11 cellular contexts compared by ENCODE assay signal in genomic region chr4:4507923-4508322, GRCh38. TPM values are rescaled to one million over a fixed set of nuclear protein-coding genes. Genes with fewer than 3 reads are reported as not detected.
DNase-seq lines count a peak whose midpoint lies in the region; ATAC-seq and TF ChIP-seq lines count a peak whose summit lies in the region.
"Had no signal": no experiment of that assay in that cellular context is flagged by ENCODE, and none has a peak within 500 bp of the region (broad histone marks: within the 10 kb centered on the region; RNA-seq: fewer than 3 reads in every experiment).

No MANE protein-coding gene starts in this region.

- H3K4ac ChIP-seq in IMR-90 (ENCODE audit: low read depth, low read length) = no peak overlapping the region

- H3K23ac ChIP-seq in IMR-90 (ENCODE audit: low read depth, low read length) = no peak overlapping the region

- no peaks in the 10 kb centered on the region for H3K36me3 ChIP-seq in IMR-90 (ENCODE audit: control insufficient read depth, insufficient read depth, low read length)
- H3K36me3 ChIP-seq in psoas muscle (ENCODE audit: insufficient read depth in 1 of 2, low read depth in 1 of 2) = no peaks in the 10 kb centered on the region

- dilution Hi-C loops in IMR-90 (cut with HindIII; ENCODE audit: low sequenced_read_pairs, unreplicated experiment) = no loop called here

- no peak for TF ChIP-seq RAD21 in IMR-90 (IDR thresholded peaks at IDR 0.05; ENCODE audit: low read length)

- no peak overlapping the region for H3K9ac ChIP-seq in IMR-90 (ENCODE audit: low read depth, low read length)

- WGBS in IMR-90 (ENCODE audit: extremely low coverage in 2 of 2, insufficient read length in 1 of 2), 2 experiments = 100% methylated on average over 1 of the region's 4 CpGs; no CpG with 5 or more reads in 1 of the 2 experiments
- 74 to 79% (median 74%) methylated on average over 4 of the region's 4 CpGs for WGBS in psoas muscle, 3 donors

- DNase-seq in IMR-90 (no peak), choroid plexus epithelial cell (ENCODE audit: low read depth) (peak; percentile 61), psoas muscle (no peak), ureter (ENCODE audit: low spot score) (no peak)
- DNase-seq in activated naive CD4-positive, alpha-beta T cell (lab: John Stamatoyannopoulos, UW) = no peak
- DNase-seq: activated effector memory CD4-positive, alpha-beta T cell treated with anti-CD3 and anti-CD28 coated beads, Interleukin-2, amount 50 U/mL, for 16 hours; head of caudate nucleus had no signal

- H3K4me3 ChIP-seq in IMR-90 (ENCODE audit: insufficient read depth, low read depth, low read length) = no peak overlapping the region
- H3K4me3 ChIP-seq in choroid plexus epithelial cell (ENCODE audit: low read depth, low read length) = peak overlapping the region; percentile 50
- H3K4me3 ChIP-seq in psoas muscle = no peak overlapping the region

- no peak overlapping the region for H3K56ac ChIP-seq in IMR-90 (ENCODE audit: extremely low read depth, insufficient read depth, low read length)

- peaks cover 3% of the 10 kb centered on the region; the same call in 1 of the 2 replicates for H3K9me1 ChIP-seq in IMR-90 (ENCODE audit: insufficient read depth, low read length)

- H3K14ac ChIP-seq in IMR-90 (replicated peaks; ENCODE audit: low read depth, low read length) = no peak overlapping the region

- no TSS peak for BruUV-seq in IMR-90 (replicated peaks; lab: Mats Ljungman, UMichigan)

- H2BK20ac ChIP-seq in IMR-90 (ENCODE audit: low read depth, low read length) = no peak overlapping the region

- H3K27ac ChIP-seq in IMR-90 (ENCODE audit: insufficient read depth, low read length) (no peak overlapping the region), psoas muscle (no peak overlapping the region)

- in situ Hi-C loops in IMR-90 (cut with MboI; ENCODE audit: low sequenced_read_pairs) = no loop called here

- CTCF ChIA-PET in IMR-90 (lab: Yijun Ruan, JAX) = interaction anchor here (0.6 to 1.5 kb wide), 3 partner anchors 12 to 927 kb away, joined by 3 to 7 read pairs (median 3); no protein-coding TSS in a partner anchor

- H2AK9ac ChIP-seq in IMR-90 (replicated peaks; ENCODE audit: low read depth, low read length, poor library complexity) = no peak overlapping the region

- peaks cover 13% of the 10 kb centered on the region; the same call in 1 of the 2 replicates for H4K20me1 ChIP-seq in IMR-90 (ENCODE audit: insufficient read depth, low read length)

- H3K4me1 ChIP-seq in IMR-90 (ENCODE audit: control insufficient read depth, insufficient read depth, low read length) (no peaks in the 10 kb centered on the region; the same call in 1 of the 2 replicates), psoas muscle (no peaks in the 10 kb centered on the region)

- TF ChIP-seq POLR2A in IMR-90 (IDR thresholded peaks at IDR 0.05; ENCODE audit: low read depth, low read length) = no peak

- no peak overlapping the region for H2BK120ac ChIP-seq in IMR-90 (ENCODE audit: low read depth, low read length)

- H2BK5ac ChIP-seq in IMR-90 (ENCODE audit: low read depth, low read length, poor library complexity, severe bottlenecking) = no peak overlapping the region

- no peak overlapping the region for H3K4me2 ChIP-seq in IMR-90 (ENCODE audit: low read depth, low read length)

- no peak overlapping the region for H4K8ac ChIP-seq in IMR-90 (ENCODE audit: low read depth in 2 of 2, low read length in 2 of 2)

- no peak overlapping the region for H4K5ac ChIP-seq in IMR-90 (ENCODE audit: low read depth, low read length)

- ATAC-seq in IMR-90 (ENCODE audit: low read depth) (no peak), psoas muscle (no peak), GM21529 (IDR thresholded peaks at IDR 0.05; ENCODE audit: unreplicated experiment) (no peak), GM21619 (IDR thresholded peaks at IDR 0.05; ENCODE audit: unreplicated experiment) (no peak)
- ATAC-seq: sciatic nerve had no signal

- TF ChIP-seq CTCF in GM12873 (IDR thresholded peaks at IDR 0.05; ENCODE audit: insufficient read depth, low read depth, low read length, missing control alignments) (peak; percentile 56), IMR-90 (conservative IDR thresholded peaks at IDR 0.05; ENCODE audit: low read depth, low read length) (peak; percentile 36; the same call in 1 of the 2 replicates), choroid plexus epithelial cell (conservative IDR thresholded peaks at IDR 0.05; ENCODE audit: low read depth, low read length) (peak; percentile 84), psoas muscle (IDR thresholded peaks at IDR 0.05) (peak; percentile 7)

- intact Hi-C loops in IMR-90 (cut with micrococcal nuclease) (no loop called here), psoas muscle (cut with DNase I) (no loop called here)

- POLR2A ChIA-PET in IMR-90 (lab: Charles Lee; ENCODE audit: unreplicated experiment) = no interaction called here

- H3K79me1 ChIP-seq in IMR-90 (ENCODE audit: low read depth in 1 of 2, low read length in 2 of 2) = peaks cover 18 to 43% of the 10 kb centered on the region in 2 experiments

- H2AK5ac ChIP-seq in IMR-90 (ENCODE audit: low read depth, low read length) = no peak overlapping the region

- H3K9me3 ChIP-seq in IMR-90 (ENCODE audit: control insufficient read depth, insufficient read depth, low read length) (no peaks in the 10 kb centered on the region), psoas muscle (no peaks in the 10 kb centered on the region)

- H3K27me3 ChIP-seq in IMR-90 (ENCODE audit: control insufficient read depth, insufficient read depth, low read length) (no peaks in the 10 kb centered on the region), psoas muscle (ENCODE audit: insufficient read depth in 3 of 3, low read length in 2 of 3) (no peaks in the 10 kb centered on the region)

- H4K91ac ChIP-seq in IMR-90 (ENCODE audit: insufficient read depth, low read depth, low read length) = no peak overlapping the region

- H2BK15ac ChIP-seq in IMR-90 (ENCODE audit: low read depth, low read length) = no peak overlapping the region

- no peak overlapping the region for H3K18ac ChIP-seq in IMR-90 (ENCODE audit: low read depth, low read length)

- no peak overlapping the region for H2AFZ ChIP-seq in IMR-90 (replicated peaks; ENCODE audit: low read length, poor library complexity)

TF ChIP-seq in IMR-90, 13 proteins besides CTCF, POLR2A, EP300 and RAD21:
- TF ChIP-seq SMC3 (IDR thresholded peaks at IDR 0.05; ENCODE audit: low read depth, low read length) = 0 out of 2 replicates have a peak, but pooled peaks have one; percentile 12
- no peak for TF ChIP-seq MAZ (IDR thresholded peaks at IDR 0.05; ENCODE audit: borderline replicate concordance, low read depth, low read length)

RNA-seq across cellular contexts. Expression of gene STX18, which starts 33.9 kb away (rescaled TPM):
- total RNA-seq in IMR-90 (2012; rRNA removed) = 20.1 and 26.9 TPM in 2 replicates
- 20.2 and 23.4 TPM in 2 replicates for polyA plus RNA-seq in IMR-90 (2012; rRNA removed)
- polyA plus RNA-seq in IMR-90 (2012; cell fraction: cytosol; rRNA removed) = 28.5 and 38.9 TPM in 2 replicates
- 32.2 and 66.6 TPM in 2 replicates for polyA plus RNA-seq in IMR-90 (2012; cell fraction: nucleus; rRNA removed; ENCODE audit: low replicate concordance)
- total RNA-seq in psoas muscle = 10 to 100 TPM; 12.1 to 21.1 (median 19.4) TPM
- polyA plus RNA-seq in psoas muscle = 10 to 100 TPM; 21.7 to 29.7 (median 24.3) TPM
- total RNA-seq in ureter = 34.6 TPM

Comparison
In these comparisons a context has a peak if more than half of its experiments do, and no peak if none do; other contexts are left out.
1. CTCF ChIP-seq: peak in every context shown above with its lines; median percentile 84 in choroid plexus epithelial cell; 56 in GM12873; 36 in IMR-90; 7 in psoas muscle.